Comparison of ENCODE assay signal across 8 cellular contexts in genomic region chrX:65528705-65529340, GRCh38. TPM values are rescaled to one million over a fixed set of nuclear protein-coding genes. Genes with fewer than 3 reads are reported as not detected.
DNase-seq lines count a peak whose midpoint lies in the region; ATAC-seq and TF ChIP-seq lines count a peak whose summit lies in the region.

No MANE protein-coding gene starts in this region.

- TF ChIP-seq CTCF in Peyer's patch (IDR thresholded peaks at IDR 0.05), result peak; percentile 46 to 94 (median 76)

- H3K27ac Mint-ChIP-seq in stimulated activated memory B cell treated with anti-CD40 and anti-IgM and Interleukin-4, amounts not matched to agents 10 μg/mL and 1 μg/mL and 100 μg/mL, for 72 hours, result no peak overlapping the region

- WGBS in right cardiac atrium, result 56% methylated on average over 9 of the region's 9 CpGs

- H3K4me3 Mint-ChIP-seq in stimulated activated memory B cell treated with anti-CD40 and anti-IgM and Interleukin-4, amounts not matched to agents 10 μg/mL and 1 μg/mL and 100 μg/mL, for 72 hours, result no peak overlapping the region

- no peak overlapping the region for H3K27ac ChIP-seq in Peyer's patch
- H3K27ac ChIP-seq in right cardiac atrium (ENCODE audit: low read length), result no peak overlapping the region

- H3K9me3 ChIP-seq in Peyer's patch (no peaks in the 10 kb centered on the region), right cardiac atrium (ENCODE audit: control insufficient read depth, low read length) (no peaks in the 10 kb centered on the region)

- H3K9me3 Mint-ChIP-seq in stimulated activated memory B cell treated with anti-CD40 and anti-IgM and Interleukin-4, amounts not matched to agents 10 μg/mL and 1 μg/mL and 100 μg/mL, for 72 hours, result no peaks in the 10 kb centered on the region

- ATAC-seq in HG02798 (IDR thresholded peaks at IDR 0.05; ENCODE audit: poor library complexity, unreplicated experiment), result peak; percentile 64
- peak in 1 of 2 donors; percentile 65 for ATAC-seq in right cardiac atrium
- ATAC-seq in stimulated activated memory B cell treated with anti-CD40 and anti-IgM and Interleukin-4, amounts not matched to agents 10 μg/mL and 1 μg/mL and 100 μg/mL, for 72 hours, result no peak

- H3K4me3 ChIP-seq in Peyer's patch (no peak overlapping the region), right cardiac atrium (ENCODE audit: low read length) (no peak overlapping the region)

- DNase-seq in NCI-H2171 treated with DMSO at 0.1 percent for 48 hours (lab: John Stamatoyannopoulos, UW) (peak; percentile 7), NCI-H2171 (lab: John Stamatoyannopoulos, UW) (no peak), Peyer's patch (peak; percentile 41 to 84 (median 52)), right cardiac atrium (peak in 2 of 3 donors; percentile 33 to 61)
- peak; percentile 3 to 53 (median 28) for DNase-seq in activated naive CD4-positive, alpha-beta T cell (lab: John Stamatoyannopoulos, UW)
- DNase-seq in stimulated activated CD4-positive, alpha-beta T cell treated with anti-CD3 and anti-CD28 coated beads, Interleukin-12 subunit alpha, Interleukin-12 subunit beta, amount 100 ng/mL, for 48 hours (ENCODE audit: low read depth in 2 of 3, low spot score in 1 of 3), result peak; percentile 10 to 47 (median 18)

- peaks cover 0 to 27% (median 0%) of the 10 kb centered on the region in 3 donors for H3K36me3 ChIP-seq in Peyer's patch

- no peak for TF ChIP-seq POLR2A in Peyer's patch (IDR thresholded peaks at IDR 0.05)

- H3K36me3 Mint-ChIP-seq in stimulated activated memory B cell treated with anti-CD40 and anti-IgM and Interleukin-4, amounts not matched to agents 10 μg/mL and 1 μg/mL and 100 μg/mL, for 72 hours, result peaks cover 20% of the 10 kb centered on the region

- H3K4me1 ChIP-seq in Peyer's patch (peaks cover 0 to 8% (median 0%) of the 10 kb centered on the region in 4 donors), right cardiac atrium (ENCODE audit: control insufficient read depth, insufficient read depth, low read length) (peaks cover 5% of the 10 kb centered on the region)

- H3K27me3 ChIP-seq in Peyer's patch, result no peaks in the 10 kb centered on the region
- H3K27me3 ChIP-seq in right cardiac atrium (ENCODE audit: control insufficient read depth, insufficient read depth), result no peaks in the 10 kb centered on the region

- no peaks in the 10 kb centered on the region for H3K27me3 Mint-ChIP-seq in stimulated activated memory B cell treated with anti-CD40 and anti-IgM and Interleukin-4, amounts not matched to agents 10 μg/mL and 1 μg/mL and 100 μg/mL, for 72 hours

- H3K4me1 Mint-ChIP-seq in stimulated activated memory B cell treated with anti-CD40 and anti-IgM and Interleukin-4, amounts not matched to agents 10 μg/mL and 1 μg/mL and 100 μg/mL, for 72 hours, result peaks cover 18% of the 10 kb centered on the region

- intact Hi-C loops in right cardiac atrium (cut with DNase I), result no loop called here

RNA-seq across cellular contexts. Expression of gene LAS1L, which starts 5.8 kb away (rescaled TPM):
- total RNA-seq in Peyer's patch (10 to 100 TPM; 10.7 to 47.9 (median 18.7) TPM), right cardiac atrium (10 to 100 TPM; 15.4 to 20.4 (median 17.2) TPM)
- 13.1 TPM for polyA plus RNA-seq in right cardiac atrium
